ENCODE assay signal across 11 cellular contexts in the genomic region with DNA sequence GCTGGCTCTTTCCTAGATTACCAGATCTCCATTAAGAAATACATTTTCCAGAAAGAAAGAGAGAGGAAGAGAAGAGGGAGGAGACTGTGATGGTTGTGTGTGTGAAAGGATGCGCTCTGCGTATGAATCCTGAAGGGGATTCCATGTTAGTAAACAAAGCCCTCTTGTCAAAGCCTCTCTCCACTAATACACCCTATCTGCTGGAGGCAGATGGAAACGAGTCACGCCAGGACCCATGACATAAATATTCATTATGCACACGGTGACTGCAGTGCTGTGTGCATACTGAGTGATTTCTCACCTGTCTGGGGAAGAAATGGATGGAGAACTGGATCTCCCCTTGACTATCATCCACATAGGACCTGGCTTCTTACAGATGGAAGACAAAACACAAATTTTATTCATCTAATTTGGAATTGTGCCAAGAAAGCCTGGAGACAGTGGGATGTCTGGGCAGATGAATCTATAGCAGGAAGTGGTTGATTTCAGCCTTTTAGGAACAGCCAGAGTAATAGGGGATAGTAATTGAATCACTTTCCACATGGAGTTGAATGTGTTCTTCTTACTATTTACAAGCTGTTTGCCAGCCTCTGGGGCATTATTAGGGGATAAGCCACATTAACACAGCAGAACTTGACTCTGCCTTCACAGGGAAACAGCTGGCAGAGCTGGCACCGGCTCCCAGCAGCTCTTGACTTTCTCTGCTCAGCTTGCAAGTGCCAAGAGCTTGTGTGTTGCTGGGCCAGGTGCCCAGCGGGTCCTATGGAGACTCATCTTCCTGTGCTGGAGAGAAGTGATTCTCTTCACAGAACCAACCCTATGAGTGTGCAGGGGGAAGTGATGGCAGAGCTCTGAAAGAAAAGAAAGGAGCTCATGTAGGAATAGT.
DNase-seq lines count a peak whose midpoint lies in the region; ATAC-seq lines count a peak whose summit lies in the region.
"Had no signal": no experiment of that assay in that cellular context is flagged by ENCODE, and none has a peak within 500 bp of the region (broad histone marks: within the 10 kb centered on the region; RNA-seq: fewer than 3 reads in every experiment).

No MANE protein-coding gene starts in this region.

- no peak for ATAC-seq in GM21528 (IDR thresholded peaks at IDR 0.05; ENCODE audit: low FRiP score, unreplicated experiment)
- ATAC-seq: body of pancreas had no signal

- DNase-seq in Ammon's horn (ENCODE audit: low spot score), result peak; percentile 23
- peak; percentile 99 for DNase-seq in NCI-H1092 (lab: John Stamatoyannopoulos, UW)
- peak; percentile 72 for DNase-seq in NCI-H748 (lab: John Stamatoyannopoulos, UW; ENCODE audit: unreplicated experiment)
- DNase-seq in fibroblast of gingiva (ENCODE audit: low read depth), result peak; percentile 81
- DNase-seq in AG08395 (ENCODE audit: low spot score), result no peak
- DNase-seq in activated naive CD4-positive, alpha-beta T cell treated with anti-CD3 and anti-CD28 coated beads, Interleukin-2, amount 50 U/mL, for 16 hours, result no peak
- no peak for DNase-seq in iPS-NIHi11 (ENCODE audit: low spot score)
- DNase-seq: AML-193, MM.1S had no signal

Comparison
In these comparisons a context has a peak if more than half of its experiments do, and no peak if none do; other contexts are left out.
1. DNase-seq: peak in Ammon's horn (single experiment), NCI-H1092 (single experiment), NCI-H748 (single experiment) and fibroblast of gingiva (single experiment); none in AG08395 (single experiment), activated naive CD4-positive, alpha-beta T cell treated with anti-CD3 and anti-CD28 coated beads, Interleukin-2, amount 50 U/mL, for 16 hours (single experiment) and iPS-NIHi11 (single experiment).